In genomic region chr12:64253356-64253755, GRCh38 we compare ENCODE assay signal across 26 cellular contexts. TPM values are rescaled to one million over a fixed set of nuclear protein-coding genes. Genes with fewer than 3 reads are reported as not detected.
DNase-seq lines count a peak whose midpoint lies in the region; ATAC-seq and TF ChIP-seq lines count a peak whose summit lies in the region.
"Had no signal": no experiment of that assay in that cellular context is flagged by ENCODE, and none has a peak within 500 bp of the region (broad histone marks: within the 10 kb centered on the region; RNA-seq: fewer than 3 reads in every experiment).

No MANE protein-coding gene starts in this region.

- intact Hi-C loops in left ventricle myocardium inferior (cut with micrococcal nuclease) (no loop called here), left ventricle myocardium superior (cut with micrococcal nuclease) (no loop called here), adrenal gland (cut with DNase I) (loop anchor here in 1 of 2 donors (10.0 kb wide), 1 partner anchor 169 kb away; no protein-coding TSS in a partner anchor)

- H3K18ac ChIP-seq in mesenchymal stem cell (ENCODE audit: low read depth in 1 of 2, low read length in 2 of 2) = no peak overlapping the region

- TF ChIP-seq POLR2A in adrenal gland (IDR thresholded peaks at IDR 0.05) = no peak

- H4K8ac ChIP-seq in mesenchymal stem cell (ENCODE audit: low read length) = no peak overlapping the region

- no peaks in the 10 kb centered on the region for H3K79me1 ChIP-seq in mesenchymal stem cell (replicated peaks; ENCODE audit: low read length, poor library complexity, severe bottlenecking)

- H3K14ac ChIP-seq in mesenchymal stem cell (ENCODE audit: low read length in 2 of 2) = no peak overlapping the region

- no peak overlapping the region for H3K4ac ChIP-seq in mesenchymal stem cell (ENCODE audit: low read depth in 1 of 2, low read length in 2 of 2)

- H2BK15ac ChIP-seq in mesenchymal stem cell (ENCODE audit: low read depth, poor library complexity, severe bottlenecking) = no peak overlapping the region

- H2BK5ac ChIP-seq in mesenchymal stem cell (ENCODE audit: low read depth, low read length, poor library complexity, severe bottlenecking) = no peak overlapping the region

- H3K23ac ChIP-seq in mesenchymal stem cell (ENCODE audit: low read length in 2 of 2) = no peak overlapping the region

- no peaks in the 10 kb centered on the region for H3K9me3 ChIP-seq in left ventricle myocardium inferior (replicated peaks)
- H3K9me3 ChIP-seq in adrenal gland (replicated peaks in 1 of 3) = no peaks in the 10 kb centered on the region
- H3K9me3 ChIP-seq in mesenchymal stem cell (ENCODE audit: control insufficient read depth, low read length) = no peaks in the 10 kb centered on the region
- no peaks in the 10 kb centered on the region for H3K9me3 ChIP-seq in MG63
- H3K9me3 ChIP-seq: left lung, ovary had no signal

- H3K4me1 ChIP-seq in left ventricle myocardium inferior (no peaks in the 10 kb centered on the region), adrenal gland (replicated peaks in 1 of 2) (peaks cover 6 to 12% of the 10 kb centered on the region in 2 donors), mesenchymal stem cell (ENCODE audit: control insufficient read depth, insufficient read depth, low read depth, low read length) (no peaks in the 10 kb centered on the region)

- TF ChIP-seq CTCF in left ventricle myocardium inferior (IDR thresholded peaks at IDR 0.05; ENCODE audit: borderline replicate concordance) (no peak), adrenal gland (IDR thresholded peaks at IDR 0.05) (no peak)

- ATAC-seq in left ventricle myocardium superior = no peak
- ATAC-seq: activated CD8-positive, alpha-beta T cell treated with anti-CD3 and anti-CD28 coated beads for 36 hours; K562; left lung had no signal

- no peak overlapping the region for H2AK5ac ChIP-seq in mesenchymal stem cell (ENCODE audit: low read length, severe bottlenecking)

- no peak overlapping the region for H3K4me3 ChIP-seq in left ventricle myocardium inferior
- H3K4me3 ChIP-seq in adrenal gland = no peak overlapping the region
- H3K4me3 ChIP-seq in mesenchymal stem cell (ENCODE audit: insufficient read depth in 1 of 2, low read depth in 1 of 2, low read length in 2 of 2) = no peak overlapping the region
- no peak overlapping the region for H3K4me3 ChIP-seq in MG63
- H3K4me3 ChIP-seq: K562, left lung, ovary, smooth muscle cell had no signal

- H3K9ac ChIP-seq in mesenchymal stem cell (ENCODE audit: low read length) = peak overlapping the region; percentile 74

- peak overlapping the region; percentile 56 for H3K27ac ChIP-seq in left ventricle myocardium inferior (replicated peaks)
- peak overlapping the region in 3 of 5 donors; percentile 34 to 66 (median 56) for H3K27ac ChIP-seq in adrenal gland
- H3K27ac ChIP-seq in mesenchymal stem cell (ENCODE audit: low read length, poor library complexity, severe bottlenecking) = no peak overlapping the region
- H3K27ac ChIP-seq: left lung, ovary, RWPE1 had no signal

- no peak overlapping the region for H2BK12ac ChIP-seq in mesenchymal stem cell (ENCODE audit: low read length in 2 of 2)

- H4K91ac ChIP-seq in mesenchymal stem cell (ENCODE audit: low read length) = no peak overlapping the region

- H3K27me3 ChIP-seq in left ventricle myocardium inferior (ENCODE audit: low read depth) (no peaks in the 10 kb centered on the region), adrenal gland (no peaks in the 10 kb centered on the region), mesenchymal stem cell (ENCODE audit: control insufficient read depth in 1 of 2, insufficient read depth in 1 of 2, low read length in 2 of 2) (no peaks in the 10 kb centered on the region), MG63 (no peaks in the 10 kb centered on the region)
- H3K27me3 ChIP-seq: left lung, ovary had no signal

- no peak overlapping the region for H3K4me2 ChIP-seq in mesenchymal stem cell (ENCODE audit: low read length, poor library complexity, severe bottlenecking)
- H3K4me2 ChIP-seq: smooth muscle cell had no signal

- 28 to 67% (median 60%) methylated on average over 1 of the region's 1 CpG for WGBS in adrenal gland, 4 donors
- no CpG with 5 or more reads among the region's 1 CpG for WGBS in mesenchymal stem cell

- no peak overlapping the region for H2BK120ac ChIP-seq in mesenchymal stem cell (ENCODE audit: low read depth, low read length)

- H2AFZ ChIP-seq in mesenchymal stem cell (ENCODE audit: low read depth, low read length) = no peak overlapping the region

- H3K36me3 ChIP-seq in left ventricle myocardium inferior (no peaks in the 10 kb centered on the region), adrenal gland (replicated peaks in 1 of 2) (no peaks in the 10 kb centered on the region), mesenchymal stem cell (ENCODE audit: control insufficient read depth in 1 of 2, insufficient read depth in 2 of 2, low read depth in 1 of 2, low read length in 2 of 2) (no peaks in the 10 kb centered on the region), MG63 (no peaks in the 10 kb centered on the region)
- H3K36me3 ChIP-seq: left lung, ovary had no signal

- no peak for DNase-seq in left ventricle myocardium inferior
- no peak for DNase-seq in left ventricle myocardium superior
- DNase-seq in adrenal gland = no peak
- no peak for DNase-seq in mesenchymal stem cell
- no peak for DNase-seq in DMS 273 treated with DMSO at 0.1 percent for 48 hours (lab: John Stamatoyannopoulos, UW)
- DNase-seq in MG63 = no peak
- no peak for DNase-seq in middle frontal gyrus (ENCODE audit: extremely low spot score, low spot score)
- no peak for DNase-seq in GDM1 (lab: John Stamatoyannopoulos, UW)
- DNase-seq: 8988T; activated CD4-positive, CD25-positive, alpha-beta regulatory T cell treated with anti-CD3 and anti-CD28 coated beads, Interleukin-2, amount 50 U/mL, for 72 hours; activated CD8-positive, alpha-beta T cell treated with anti-CD3 and anti-CD28 coated beads for 36 hours; activated effector memory CD4-positive, alpha-beta T cell treated with Interleukin-2 at 50 U/mL for 16 hours; activated naive CD8-positive, alpha-beta T cell treated with anti-CD3 and anti-CD28 coated beads for 36 hours; activated T-cell treated with anti-CD3 and anti-CD28 coated beads for 4 hours; CD4-positive, alpha-beta T cell; DMS153; left lung; NCI-H146; nephron progenitor cell; retina; stimulated activated CD4-positive, alpha-beta T cell treated with anti-CD3 and anti-CD28 coated beads, Interleukin-2, amount 100 ng/mL, for 24 hours; T-helper 1 cell had no signal

RNA-seq across cellular contexts. Expression of gene KICS2, which starts 31.3 kb away (rescaled TPM):
- total RNA-seq in left ventricle myocardium inferior = 3.5 TPM
- 2.7 TPM for total RNA-seq in left ventricle myocardium superior
- total RNA-seq in adrenal gland = 10 to 100 TPM in 7 of 8 donors, 1 to 10 TPM in 1; 8.6 to 36.4 (median 13.1) TPM
- polyA plus RNA-seq in adrenal gland = 10 to 100 TPM in 1 of 3 donors, 1 to 10 TPM in 2; 5.0 to 15.4 (median 5.1) TPM
- 1.7 TPM for polyA plus RNA-seq in mesenchymal stem cell (2013, experiment 1 of 2)
- 1.8 TPM for polyA plus RNA-seq in mesenchymal stem cell (2013, experiment 2 of 2)
- 1.5 and 5.4 TPM in 2 replicates for total RNA-seq in MG63 (2014; rRNA removed; shearing (Covaris generic); ENCODE audit: low replicate concordance)
